ENCODE assay signal across 15 cellular contexts in genomic region chr2:86301711-86302202, GRCh38. TPM values are rescaled to one million over a fixed set of nuclear protein-coding genes. Genes with fewer than 3 reads are reported as not detected.
DNase-seq lines count a peak whose midpoint lies in the region; ATAC-seq and TF ChIP-seq lines count a peak whose summit lies in the region.
"Had no signal": no experiment of that assay in that cellular context is flagged by ENCODE, and none has a peak within 500 bp of the region (broad histone marks: within the 10 kb centered on the region; RNA-seq: fewer than 3 reads in every experiment).

No MANE protein-coding gene starts in this region.

- intact Hi-C loops in cardiac septum (cut with DNase I) = no loop called here
- intact Hi-C loops in Right ventricle myocardium superior (cut with DNase I) = no loop called here
- intact Hi-C loops in mucosa of descending colon (cut with DNase I, micrococcal nuclease) = no loop called here

- H3K4me3 ChIP-seq in cardiac fibroblast (replicated peaks in 1 of 2; ENCODE audit: low read depth in 2 of 2, low read length in 2 of 2) = no peak overlapping the region
- no peak overlapping the region for H3K4me3 ChIP-seq in mucosa of descending colon
- H3K4me3 ChIP-seq: hepatocyte, lower lobe of right lung had no signal

- no peaks in the 10 kb centered on the region for H3K36me3 ChIP-seq in mucosa of descending colon (ENCODE audit: low read depth)
- H3K36me3 ChIP-seq: lower lobe of right lung had no signal

- peaks cover 18% of the 10 kb centered on the region for H3K4me1 ChIP-seq in mucosa of descending colon (ENCODE audit: low read depth)

- no peaks in the 10 kb centered on the region for H3K9me3 ChIP-seq in mucosa of descending colon
- H3K9me3 ChIP-seq: lower lobe of right lung had no signal

- ATAC-seq in Right ventricle myocardium superior (ENCODE audit: poor library complexity) = no peak
- peak; percentile 51 for ATAC-seq in mucosa of descending colon
- ATAC-seq in HG03469 (IDR thresholded peaks at IDR 0.05; ENCODE audit: unreplicated experiment) = no peak
- ATAC-seq: activated CD4-positive, alpha-beta T cell treated with anti-CD3 and anti-CD28 coated beads for 36 hours; lower lobe of right lung had no signal

- TF ChIP-seq CTCF in cardiac fibroblast (IDR thresholded peaks at IDR 0.05; ENCODE audit: low read depth, low read length) (no peak), mucosa of descending colon (IDR thresholded peaks at IDR 0.05) (no peak)

- peak; percentile 22 for DNase-seq in cardiac septum (ENCODE audit: low spot score)
- no peak for DNase-seq in Right ventricle myocardium superior
- DNase-seq in cardiac fibroblast (ENCODE audit: low read depth in 2 of 2) = peak; percentile 38 to 65
- DNase-seq in mucosa of descending colon = peak in 1 of 3 donors; percentile 34
- no peak for DNase-seq in effector CD4-positive, alpha-beta T cell
- DNase-seq in T-helper 1 cell = no peak
- no peak for DNase-seq in LoVo (ENCODE audit: low spot score)
- DNase-seq: activated CD4-positive, alpha-beta T cell treated with anti-CD3 and anti-CD28 coated beads for 36 hours; activated T-cell treated with anti-CD3 and anti-CD28 coated beads, Interleukin-2, amount 50 U/mL, for 24 hours; lower lobe of right lung; occipital lobe; stimulated activated CD4-positive, alpha-beta T cell treated with anti-CD3 and anti-CD28 coated beads, Interleukin-12 subunit alpha, Interleukin-12 subunit beta, amount 100 ng/mL, for 4 hours; substantia nigra had no signal

RNA-seq across cellular contexts. Expression of gene REEP1, which starts 35.7 kb away (rescaled TPM):
- 21.7 TPM for total RNA-seq in cardiac septum
- total RNA-seq in Right ventricle myocardium superior = 21.5 TPM
- total RNA-seq in mucosa of descending colon = 10 to 100 TPM in 1 of 3 donors, 1 to 10 TPM in 2; 3.8 to 50.3 (median 6.1) TPM

Comparison
In these comparisons a context has a peak if more than half of its experiments do, and no peak if none do; other contexts are left out.
1. DNase-seq: peak in cardiac septum (single experiment) and cardiac fibroblast (2 of 2); none in Right ventricle myocardium superior (single experiment), effector CD4-positive, alpha-beta T cell (single experiment), T-helper 1 cell (0 of 5) and LoVo (single experiment).